8 cellular contexts compared by ENCODE assay signal in the genomic region with DNA sequence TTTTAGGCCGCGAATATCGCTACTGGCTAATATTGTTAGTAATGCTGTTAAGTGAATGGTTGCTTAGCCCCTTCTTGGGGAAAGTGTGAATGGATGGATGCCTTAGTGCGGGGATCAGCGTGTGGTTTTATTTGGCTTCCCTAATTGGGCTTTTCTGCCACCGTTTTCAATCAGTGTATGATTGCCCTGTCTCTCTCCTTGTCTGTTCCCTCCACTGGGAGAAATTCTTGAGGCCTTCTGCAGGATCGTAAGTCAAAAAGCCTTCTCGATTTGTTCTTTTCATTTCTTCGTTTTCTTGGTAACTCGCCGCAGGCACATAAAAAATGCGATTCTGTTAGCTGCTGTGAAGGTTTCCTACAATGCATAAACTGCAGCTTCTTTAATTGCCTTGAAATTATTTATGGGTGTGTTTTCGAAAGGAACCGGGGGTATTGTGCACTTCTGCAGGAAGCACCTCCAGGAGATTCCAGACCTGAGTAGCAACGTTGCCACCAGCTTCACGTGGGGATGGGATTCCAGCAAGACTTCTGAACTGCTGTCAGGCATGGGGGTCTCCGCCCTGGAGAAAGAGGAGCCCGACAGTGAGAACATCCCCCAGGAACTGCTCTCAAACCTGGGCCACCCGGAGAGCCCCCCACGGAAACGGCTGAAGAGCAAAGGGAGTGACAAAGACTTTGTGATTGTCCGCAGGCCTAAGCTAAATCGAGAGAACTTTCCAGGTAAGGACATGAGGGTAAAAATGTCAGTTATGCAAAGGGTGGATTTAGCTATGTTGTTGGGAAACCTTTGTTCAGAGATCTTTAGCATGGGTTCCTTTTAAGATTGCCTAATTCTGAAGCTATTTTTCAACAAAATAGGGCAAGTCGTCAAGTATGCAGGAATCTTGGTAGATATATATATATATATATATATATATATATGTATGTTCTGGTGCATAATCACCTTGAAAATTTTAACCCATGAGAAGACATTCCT. TPM values are rescaled to one million over a fixed set of nuclear protein-coding genes. Genes with fewer than 3 reads are reported as not detected.
A peak's percentile ranks its signal among the peaks of the same experiment; 100 is the strongest.
DNase-seq lines count a peak whose midpoint lies in the region; ATAC-seq and TF ChIP-seq lines count a peak whose summit lies in the region.

No MANE protein-coding gene starts in this region.

- H3K4me1 ChIP-seq in CD8-positive, alpha-beta memory T cell (ENCODE audit: insufficient read depth, low read length): peaks cover 18% of the 10 kb centered on the region
- H3K4me1 ChIP-seq in breast epithelium: peaks cover 0 to 13% of the 10 kb centered on the region in 2 donors
- peaks cover 17 to 45% of the 10 kb centered on the region in 2 donors for H3K4me1 ChIP-seq in left lung
- peaks cover 0 to 58% (median 27%) of the 10 kb centered on the region in 4 donors for H3K4me1 ChIP-seq in tibial artery

- no peaks in the 10 kb centered on the region for H3K27me3 Mint-ChIP-seq in CD8-positive, alpha-beta memory T cell

- CTCF ChIA-PET in CD8-positive, alpha-beta memory T cell (lab: Charles Lee): interaction anchor here (1.4 to 4.0 kb wide), 2 partner anchors 16 to 89 kb away, joined by 3 to 16 read pairs; partner anchors contain the start of gene NADK2

- peak overlapping the region; percentile 73 to 96 (median 94) for H3K27ac Mint-ChIP-seq in CD8-positive, alpha-beta memory T cell

- intact Hi-C loops in breast epithelium (cut with DNase I; ENCODE audit: low total_unique reads): no loop called here
- intact Hi-C loops in left lung (cut with DNase I): no loop called here
- intact Hi-C loops in tibial artery (cut with DNase I; ENCODE audit: low total_unique reads): loop anchor here (10.0 kb wide), 1 partner anchor 82 kb away; no protein-coding TSS in a partner anchor

- H3K27ac ChIP-seq in CD8-positive, alpha-beta memory T cell (ENCODE audit: low read depth, low read length): peak overlapping the region; percentile 76
- H3K27ac ChIP-seq in breast epithelium (peak overlapping the region; percentile 20 to 25), left lung (peak overlapping the region; percentile 40 to 87), tibial artery (peak overlapping the region; percentile 83 to 90)

- peaks cover 54 to 85% (median 82%) of the 10 kb centered on the region in 3 donors for H3K4me1 Mint-ChIP-seq in CD8-positive, alpha-beta memory T cell

- H3K4me3 Mint-ChIP-seq in CD8-positive, alpha-beta memory T cell: peak overlapping the region; percentile 94 to 99 (median 96)

- DNase-seq in CD8-positive, alpha-beta memory T cell: no peak
- peak; percentile 64 for DNase-seq in NCI-H510A treated with DMSO at 0.1 percent for 48 hours (lab: John Stamatoyannopoulos, UW)
- no peak for DNase-seq in breast epithelium (ENCODE audit: low spot score in 2 of 2)
- DNase-seq in left lung: no peak
- DNase-seq in tibial artery: no peak
- no peak for DNase-seq in pons (ENCODE audit: low spot score)
- DNase-seq in omental fat pad (ENCODE audit: low spot score): no peak

- peak; percentile 18 for ATAC-seq in GM19395 (IDR thresholded peaks at IDR 0.05; ENCODE audit: unreplicated experiment)
- peak; percentile 12 for ATAC-seq in left lung
- no peak for ATAC-seq in omental fat pad (ENCODE audit: low FRiP score)

- H3K36me3 Mint-ChIP-seq in CD8-positive, alpha-beta memory T cell: peaks cover 4 to 58% (median 14%) of the 10 kb centered on the region in 3 donors

- no peak for TF ChIP-seq CTCF in breast epithelium (IDR thresholded peaks at IDR 0.05)
- no peak for TF ChIP-seq CTCF in left lung (IDR thresholded peaks at IDR 0.05)
- TF ChIP-seq CTCF in tibial artery (IDR thresholded peaks at IDR 0.05): no peak
- no peak for TF ChIP-seq CTCF in omental fat pad (IDR thresholded peaks at IDR 0.05)

- peaks cover 5% of the 10 kb centered on the region for H3K36me3 ChIP-seq in CD8-positive, alpha-beta memory T cell (ENCODE audit: insufficient read depth, low read length)
- no peaks in the 10 kb centered on the region for H3K36me3 ChIP-seq in breast epithelium
- H3K36me3 ChIP-seq in left lung: peaks cover 0 to 6% of the 10 kb centered on the region in 2 donors
- H3K36me3 ChIP-seq in tibial artery: peaks cover 0 to 18% (median 3%) of the 10 kb centered on the region in 3 donors

- no peaks in the 10 kb centered on the region for H3K27me3 ChIP-seq in CD8-positive, alpha-beta memory T cell (ENCODE audit: insufficient read depth, low read length, poor library complexity, severe bottlenecking)
- H3K27me3 ChIP-seq in breast epithelium (no peaks in the 10 kb centered on the region), left lung (no peaks in the 10 kb centered on the region), tibial artery (no peaks in the 10 kb centered on the region)

- no peaks in the 10 kb centered on the region for H3K9me3 Mint-ChIP-seq in CD8-positive, alpha-beta memory T cell

- H3K9me3 ChIP-seq in CD8-positive, alpha-beta memory T cell (ENCODE audit: low read length): no peaks in the 10 kb centered on the region
- H3K9me3 ChIP-seq in breast epithelium: no peaks in the 10 kb centered on the region
- H3K9me3 ChIP-seq in left lung: no peaks in the 10 kb centered on the region
- no peaks in the 10 kb centered on the region for H3K9me3 ChIP-seq in tibial artery

- POLR2A ChIA-PET in CD8-positive, alpha-beta memory T cell (lab: Charles Lee): interaction anchor here (1.2 to 3.9 kb wide), 4 partner anchors 14 to 1223 kb away, joined by 4 to 35 read pairs (median 6); partner anchors contain the start of genes DNAJC21, NADK2 and NIPBL

- peak overlapping the region; percentile 80 for H3K4me3 ChIP-seq in CD8-positive, alpha-beta memory T cell (ENCODE audit: low read length)
- H3K4me3 ChIP-seq in breast epithelium (peak overlapping the region; percentile 77 to 98 (median 91)), left lung (peak overlapping the region; percentile 78 to 96), tibial artery (peak overlapping the region; percentile 94 to 98)

- TF ChIP-seq POLR2A in breast epithelium (IDR thresholded peaks at IDR 0.05): no peak

RNA-seq across cellular contexts. Expression of gene SKP2, which starts 0.7 kb away (rescaled TPM):
- 10 to 100 TPM; 52.8 to 56.4 TPM for total RNA-seq in CD8-positive, alpha-beta memory T cell
- polyA plus RNA-seq in CD8-positive, alpha-beta memory T cell: 15.6 TPM
- total RNA-seq in breast epithelium: 10 to 100 TPM in 1 of 3 donors, 1 to 10 TPM in 2; 9.1 to 11.1 (median 9.2) TPM
- total RNA-seq in left lung: 10 to 100 TPM; 18.4 to 21.2 TPM
- 10 to 100 TPM in 3 of 4 donors, 1 to 10 TPM in 1; 8.6 to 19.4 (median 14.1) TPM for total RNA-seq in omental fat pad

RNA-seq across cellular contexts. Expression of gene LMBRD2, which starts 0.9 kb away (rescaled TPM):
- 10 to 100 TPM in 1 of 2 experiments, 1 to 10 TPM in 1; 9.3 to 11.4 TPM for total RNA-seq in CD8-positive, alpha-beta memory T cell
- polyA plus RNA-seq in CD8-positive, alpha-beta memory T cell: 5.8 TPM
- total RNA-seq in breast epithelium (10 to 100 TPM; 11.0 to 19.3 (median 13.1) TPM), left lung (10 to 100 TPM; 12.9 to 13.2 TPM), omental fat pad (10 to 100 TPM in 1 of 4 donors, 1 to 10 TPM in 3; 6.2 to 12.0 (median 8.6) TPM)

Comparison
In these comparisons a context has a peak if more than half of its experiments do, and no peak if none do; other contexts are left out.
1. H3K27ac ChIP-seq: peak in every context shown above with its lines; median percentile 86 in tibial artery; 76 in CD8-positive, alpha-beta memory T cell; 64 in left lung; 22 in breast epithelium.